ENCODE assay signal across 15 cellular contexts in genomic region chr17:76538941-76539340, GRCh38. TPM values are rescaled to one million over a fixed set of nuclear protein-coding genes. Genes with fewer than 3 reads are reported as not detected.
DNase-seq lines count a peak whose midpoint lies in the region; ATAC-seq, FAIRE-seq and TF ChIP-seq lines count a peak whose summit lies in the region.
"Had no signal": no experiment of that assay in that cellular context is flagged by ENCODE, and none has a peak within 500 bp of the region (broad histone marks: within the 10 kb centered on the region; RNA-seq: fewer than 3 reads in every experiment).

No MANE protein-coding gene starts in this region.

- intact Hi-C loops in activated naive CD4-positive, alpha-beta T cell treated with anti-CD3 and anti-CD28 coated beads for 36 hours (cut with micrococcal nuclease) = no loop called here
- intact Hi-C loops in upper lobe of right lung (cut with DNase I) = no loop called here

- DNase-seq in activated naive CD4-positive, alpha-beta T cell treated with anti-CD3 and anti-CD28 coated beads for 36 hours = no peak
- no peak for DNase-seq in H1 (ENCODE audit: low read depth in 1 of 2, low spot score in 2 of 2)
- no peak for DNase-seq in natural killer cell treated with Interleukin-12 subunit alpha and Interleukin-12 subunit beta and Interleukin-15 and Interleukin-18, amount 100 ng/mL, for 72 hours (ENCODE audit: low spot score)
- no peak for DNase-seq in upper lobe of right lung
- DNase-seq in Karpas-422 = no peak
- no peak for DNase-seq in HTR-8/SVneo (ENCODE audit: insufficient read length, low spot score)
- DNase-seq: activated CD8-positive, alpha-beta memory T cell treated with anti-CD3 and anti-CD28 coated beads, Interleukin-2, amount 50 U/mL, for 4 hours; DMS153; NCI-H1092; NCI-H510A treated with DMSO at 0.1 percent for 48 hours had no signal

- H2BK12ac ChIP-seq in H1 (ENCODE audit: low read depth, low read length) = no peak overlapping the region

- no peak for TF ChIP-seq EP300 in H1 (IDR thresholded peaks at IDR 0.05; ENCODE audit: borderline replicate concordance in 1 of 2, low read depth in 2 of 2, low read length in 2 of 2)

- H2BK20ac ChIP-seq in H1 (ENCODE audit: low read length) = no peak overlapping the region

- POLR2A ChIA-PET in H1 (lab: Charles Lee; ENCODE audit: partially characterized antibody) = interaction anchor here (3.7 to 4.0 kb wide), 2 partner anchors 9 to 20 kb away, joined by 30 to 38 read pairs; no protein-coding TSS in a partner anchor

- H3K27me3 Mint-ChIP-seq in activated naive CD4-positive, alpha-beta T cell treated with anti-CD3 and anti-CD28 coated beads, Interleukin-2, amount 50 U/mL, for 24 hours = peaks cover 19% of the 10 kb centered on the region
- H3K27me3 Mint-ChIP-seq in activated naive CD4-positive, alpha-beta T cell treated with anti-CD3 and anti-CD28 coated beads for 36 hours (ENCODE audit: low read depth) = peaks cover 25% of the 10 kb centered on the region
- H3K27me3 Mint-ChIP-seq in natural killer cell treated with Interleukin-12 subunit alpha and Interleukin-12 subunit beta and Interleukin-15 and Interleukin-18, amount 100 ng/mL, for 72 hours = peaks cover 11 to 19% of the 10 kb centered on the region in 2 donors

- H3K9me3 Mint-ChIP-seq in activated naive CD4-positive, alpha-beta T cell treated with anti-CD3 and anti-CD28 coated beads, Interleukin-2, amount 50 U/mL, for 24 hours = no peaks in the 10 kb centered on the region
- no peaks in the 10 kb centered on the region for H3K9me3 Mint-ChIP-seq in activated naive CD4-positive, alpha-beta T cell treated with anti-CD3 and anti-CD28 coated beads for 36 hours
- no peaks in the 10 kb centered on the region for H3K9me3 Mint-ChIP-seq in natural killer cell treated with Interleukin-12 subunit alpha and Interleukin-12 subunit beta and Interleukin-15 and Interleukin-18, amount 100 ng/mL, for 72 hours

- H2BK15ac ChIP-seq in H1 (ENCODE audit: low read length) = 0 out of 2 replicates have a peak overlapping the region, but pooled peaks have one; percentile 53

- CTCF ChIA-PET in activated naive CD4-positive, alpha-beta T cell treated with anti-CD3 and anti-CD28 coated beads for 36 hours (lab: Charles Lee) = no interaction called here
- CTCF ChIA-PET in H1 (lab: Charles Lee; ENCODE audit: partially characterized antibody) = interaction anchor here (1.0 to 15.6 kb wide), 6 partner anchors 10 to 345 kb away, joined by 3 to 260 read pairs (median 13); no protein-coding TSS in a partner anchor

- peaks cover 11% of the 10 kb centered on the region for H3K23me2 ChIP-seq in H1 (ENCODE audit: low read depth, low read length)

- no peaks in the 10 kb centered on the region for H3K79me2 ChIP-seq in H1 (ENCODE audit: control insufficient read depth in 1 of 2, insufficient read depth in 2 of 2, low read length in 2 of 2)
- H3K79me2 ChIP-seq in Karpas-422 (ENCODE audit: low read length) = no peaks in the 10 kb centered on the region

- H4K91ac ChIP-seq in H1 (replicated peaks; ENCODE audit: insufficient read length, low read length) = no peak overlapping the region

- no peak overlapping the region for H2AFZ ChIP-seq in H1 (ENCODE audit: low read length)
- H2AFZ ChIP-seq in Karpas-422 (ENCODE audit: low read length) = no peak overlapping the region

- no peak overlapping the region for H3K56ac ChIP-seq in H1 (replicated peaks; ENCODE audit: insufficient read length, low read depth, low read length)

- TF ChIP-seq RAD21 in H1 (IDR thresholded peaks at IDR 0.05 in 1 of 2, conservative IDR thresholded peaks at IDR 0.05 in 1 of 2; ENCODE audit: low read depth in 2 of 2, low read length in 2 of 2) = no peak

- peak overlapping the region in 1 of 2 experiments; percentile 76; a peak in 1 of 4 replicates for H3K4me2 ChIP-seq in H1 (ENCODE audit: insufficient read depth in 1 of 2, low read depth in 2 of 2, low read length in 2 of 2)
- no peak overlapping the region for H3K4me2 ChIP-seq in Karpas-422 (ENCODE audit: low read depth, low read length, poor library complexity, severe bottlenecking)

- 82% methylated on average over 3 of the region's 6 CpGs; no CpG with 5 or more reads in 1 of the 2 experiments for WGBS in H1 (ENCODE audit: extremely low coverage in 1 of 2, insufficient coverage in 1 of 2, insufficient read length in 1 of 2, insufficient replicate concordance in 2 of 2, low coverage in 1 of 2, low lambda C conversion rate in 2 of 2, missing lambda C conversion rate in 1 of 2), 2 experiments

- H3K4me1 ChIP-seq in H1 (replicated peaks in 1 of 4; ENCODE audit: control insufficient read depth in 3 of 4, insufficient read depth in 4 of 4, low read length in 3 of 4) (peaks cover 0 to 21% (median 10%) of the 10 kb centered on the region in 4 experiments; a peak in 6 of 7 replicates), upper lobe of right lung (peaks cover 37% of the 10 kb centered on the region), Karpas-422 (ENCODE audit: low read length) (peaks cover 9% of the 10 kb centered on the region)

- TF ChIP-seq CTCF in H1 (IDR thresholded peaks at IDR 0.05; ENCODE audit: control extremely low read depth in 1 of 3, insufficient read depth in 1 of 3, low read depth in 1 of 3, low read length in 3 of 3) = no peak
- no peak for TF ChIP-seq CTCF in upper lobe of right lung (IDR thresholded peaks at IDR 0.05)

- no peak overlapping the region for H2AK5ac ChIP-seq in H1 (ENCODE audit: low read depth, low read length)

- H3K23ac ChIP-seq in H1 (ENCODE audit: insufficient read length) = no peak overlapping the region

- no peak overlapping the region for H2BK120ac ChIP-seq in H1 (replicated peaks; ENCODE audit: low read depth, low read length)

- H3K14ac ChIP-seq in H1 (ENCODE audit: insufficient read length) = no peak overlapping the region

- no peak for TF ChIP-seq POLR2A in H1 (IDR thresholded peaks at IDR 0.05; ENCODE audit: control extremely low read depth in 1 of 2, low read depth in 2 of 2, low read length in 2 of 2)

- H3K27me3 ChIP-seq in H1 (replicated peaks in 1 of 4; ENCODE audit: control insufficient read depth in 3 of 4, extremely low read depth in 1 of 4, insufficient read depth in 3 of 4, low read length in 3 of 4) = peaks cover 8 to 46% (median 37%) of the 10 kb centered on the region in 4 experiments
- H3K27me3 ChIP-seq in upper lobe of right lung = peaks cover 4% of the 10 kb centered on the region
- no peaks in the 10 kb centered on the region for H3K27me3 ChIP-seq in Karpas-422 (ENCODE audit: low read length)

- H3K4me3 ChIP-seq in H1 (ENCODE audit: extremely low read depth in 1 of 4, insufficient read depth in 2 of 4, low read depth in 3 of 4, low read length in 4 of 4) (peak overlapping the region in 1 of 4 experiments; percentile 67; a peak in 2 of 8 replicates), upper lobe of right lung (peak overlapping the region; percentile 53), Karpas-422 (ENCODE audit: low read length) (no peak overlapping the region)

- H3K18ac ChIP-seq in H1 (ENCODE audit: extremely low read depth, low read length) = no peak overlapping the region

- no peak overlapping the region for H3K4ac ChIP-seq in H1 (replicated peaks; ENCODE audit: insufficient read length, low read depth, low read length)

- no peak overlapping the region for H3K27ac Mint-ChIP-seq in activated naive CD4-positive, alpha-beta T cell treated with anti-CD3 and anti-CD28 coated beads, Interleukin-2, amount 50 U/mL, for 24 hours
- H3K27ac Mint-ChIP-seq in activated naive CD4-positive, alpha-beta T cell treated with anti-CD3 and anti-CD28 coated beads for 36 hours = no peak overlapping the region
- H3K27ac Mint-ChIP-seq in natural killer cell treated with Interleukin-12 subunit alpha and Interleukin-12 subunit beta and Interleukin-15 and Interleukin-18, amount 100 ng/mL, for 72 hours = peak overlapping the region in 1 of 2 donors; percentile 51

- no peak overlapping the region for H3K9ac ChIP-seq in H1 (replicated peaks in 1 of 4; ENCODE audit: extremely low read depth in 1 of 4, low read depth in 3 of 4, low read length in 3 of 4)
- no peak overlapping the region for H3K9ac ChIP-seq in Karpas-422 (ENCODE audit: low read length)

- H3K36me3 Mint-ChIP-seq in activated naive CD4-positive, alpha-beta T cell treated with anti-CD3 and anti-CD28 coated beads, Interleukin-2, amount 50 U/mL, for 24 hours = no peaks in the 10 kb centered on the region
- no peaks in the 10 kb centered on the region for H3K36me3 Mint-ChIP-seq in activated naive CD4-positive, alpha-beta T cell treated with anti-CD3 and anti-CD28 coated beads for 36 hours (ENCODE audit: low read depth)
- H3K36me3 Mint-ChIP-seq in natural killer cell treated with Interleukin-12 subunit alpha and Interleukin-12 subunit beta and Interleukin-15 and Interleukin-18, amount 100 ng/mL, for 72 hours = no peaks in the 10 kb centered on the region

- no peak for ATAC-seq in natural killer cell treated with Interleukin-12 subunit alpha and Interleukin-12 subunit beta and Interleukin-15 and Interleukin-18, amount 100 ng/mL, for 72 hours
- ATAC-seq in upper lobe of right lung (no peak), GM21825 (IDR thresholded peaks at IDR 0.05; ENCODE audit: unreplicated experiment) (no peak)

- H2BK5ac ChIP-seq in H1 (ENCODE audit: low read depth, low read length) = no peak overlapping the region

- peaks cover 4% of the 10 kb centered on the region for H3K4me1 Mint-ChIP-seq in activated naive CD4-positive, alpha-beta T cell treated with anti-CD3 and anti-CD28 coated beads, Interleukin-2, amount 50 U/mL, for 24 hours
- no peaks in the 10 kb centered on the region for H3K4me1 Mint-ChIP-seq in activated naive CD4-positive, alpha-beta T cell treated with anti-CD3 and anti-CD28 coated beads for 36 hours (ENCODE audit: low read depth)
- peaks cover 17 to 29% of the 10 kb centered on the region in 2 donors for H3K4me1 Mint-ChIP-seq in natural killer cell treated with Interleukin-12 subunit alpha and Interleukin-12 subunit beta and Interleukin-15 and Interleukin-18, amount 100 ng/mL, for 72 hours (ENCODE audit: low read depth in 2 of 2)

- H3K4me3 Mint-ChIP-seq in activated naive CD4-positive, alpha-beta T cell treated with anti-CD3 and anti-CD28 coated beads, Interleukin-2, amount 50 U/mL, for 24 hours = peak overlapping the region; percentile 39
- H3K4me3 Mint-ChIP-seq in activated naive CD4-positive, alpha-beta T cell treated with anti-CD3 and anti-CD28 coated beads for 36 hours = no peak overlapping the region
- H3K4me3 Mint-ChIP-seq in natural killer cell treated with Interleukin-12 subunit alpha and Interleukin-12 subunit beta and Interleukin-15 and Interleukin-18, amount 100 ng/mL, for 72 hours = peak overlapping the region; percentile 38

- no peak overlapping the region for H4K5ac ChIP-seq in H1 (ENCODE audit: insufficient read length, low read depth, low read length)

- no peaks in the 10 kb centered on the region for H3K9me2 ChIP-seq in Karpas-422 (replicated peaks; ENCODE audit: insufficient read depth, low read length)

- no peak overlapping the region for H3K27ac ChIP-seq in H1 (ENCODE audit: low read depth, low read length)
- H3K27ac ChIP-seq in upper lobe of right lung = peak overlapping the region; percentile 49
- H3K27ac ChIP-seq in Karpas-422 (ENCODE audit: low read length) = no peak overlapping the region

- H4K20me1 ChIP-seq in H1 (replicated peaks in 1 of 2; ENCODE audit: control insufficient read depth in 1 of 2, insufficient read depth in 2 of 2, low read length in 2 of 2) = no peaks in the 10 kb centered on the region
- no peaks in the 10 kb centered on the region for H4K20me1 ChIP-seq in Karpas-422 (ENCODE audit: insufficient read depth, low read depth, low read length)

- no peaks in the 10 kb centered on the region for H3K79me1 ChIP-seq in H1 (ENCODE audit: low read depth, low read length)

- H3K9me3 ChIP-seq in H1 (ENCODE audit: insufficient read depth in 2 of 2, low read depth in 1 of 2, low read length in 1 of 2) (no peaks in the 10 kb centered on the region), upper lobe of right lung (no peaks in the 10 kb centered on the region), Karpas-422 (ENCODE audit: low read length) (no peaks in the 10 kb centered on the region)

- FAIRE-seq in H1 (lab: Jason Lieb, UNC) (no peak), HTR-8/SVneo (lab: Jason Lieb, UNC) (no peak)
- FAIRE-seq: A204.1 had no signal

- H3K36me3 ChIP-seq in H1 (ENCODE audit: control insufficient read depth in 2 of 4, insufficient read depth in 4 of 4, low read length in 3 of 4) = no peaks in the 10 kb centered on the region
- no peaks in the 10 kb centered on the region for H3K36me3 ChIP-seq in upper lobe of right lung
- H3K36me3 ChIP-seq in Karpas-422 (ENCODE audit: insufficient read depth, low read length) = no peaks in the 10 kb centered on the region

- no peak overlapping the region for H4K8ac ChIP-seq in H1 (ENCODE audit: extremely low read depth, insufficient read depth, low read length)

RNA-seq across cellular contexts. Expression of gene PRCD, which starts 0.9 kb away (rescaled TPM):
- not detected for total RNA-seq in activated naive CD4-positive, alpha-beta T cell treated with anti-CD3 and anti-CD28 coated beads for 36 hours
- 1.4 and 2.1 TPM in 2 replicates for total RNA-seq in H1 (2021; fragmentation: NEBNext Ultra II Directional; extraction: Animal tissue kit (Norgen Biotek cat#: 25700))
- 0.77 and 1.1 TPM in 2 replicates for polyA plus RNA-seq in H1 (2011; rRNA removed)
- polyA plus RNA-seq in H1 (2011; cell fraction: cytosol; rRNA removed) = 1.4 TPM
- polyA plus RNA-seq in H1 (2011; cell fraction: nucleus; rRNA removed) = 3.1 TPM
- 1.1 to 1.6 TPM (median 1.5 TPM) in 4 replicates for polyA plus RNA-seq in H1 (2012, experiment 1 of 2)
- polyA plus RNA-seq in H1 (2012, experiment 2 of 2) = 2.3 TPM
- polyA plus RNA-seq in H1 (2013, experiment 1 of 2) = 2.0 TPM
- polyA plus RNA-seq in H1 (2013, experiment 2 of 2) = 1.5 TPM
- 0.12 and 0.22 TPM in 2 replicates for polyA minus RNA-seq in H1 (2011; rRNA and poly(A)+ RNA removed)
- polyA minus RNA-seq in H1 (2011; cell fraction: cytosol; rRNA and poly(A)+ RNA removed) = not detected
- polyA minus RNA-seq in H1 (2011; cell fraction: nucleus; rRNA and poly(A)+ RNA removed) = 3.5 TPM
- total RNA-seq in natural killer cell treated with Interleukin-12 subunit alpha and Interleukin-12 subunit beta and Interleukin-15 and Interleukin-18, amount 100 ng/mL, for 72 hours = under 1 TPM in 1 of 2 donors, not detected in 1; 0.78 TPM
- 7.7 TPM for total RNA-seq in upper lobe of right lung
- 0.37 and 0.69 TPM in 2 replicates for total RNA-seq in Karpas-422 (2014; rRNA removed; shearing (Covaris generic); ENCODE audit: low replicate concordance)
- total RNA-seq: H4 had no signal

RNA-seq across cellular contexts. Expression of gene CYGB, which starts 1.4 kb away (rescaled TPM):
- total RNA-seq in activated naive CD4-positive, alpha-beta T cell treated with anti-CD3 and anti-CD28 coated beads for 36 hours = not detected
- total RNA-seq in H1 (2021; fragmentation: NEBNext Ultra II Directional; extraction: Animal tissue kit (Norgen Biotek cat#: 25700)) = 3.7 and 4.0 TPM in 2 replicates
- 2.7 and 3.3 TPM in 2 replicates for polyA plus RNA-seq in H1 (2011; rRNA removed)
- 1.7 TPM for polyA plus RNA-seq in H1 (2011; cell fraction: cytosol; rRNA removed)
- 1.7 TPM for polyA plus RNA-seq in H1 (2011; cell fraction: nucleus; rRNA removed)
- polyA plus RNA-seq in H1 (2012, experiment 1 of 2) = 1.4 to 3.4 TPM (median 2.9 TPM) in 4 replicates
- 4.0 TPM for polyA plus RNA-seq in H1 (2012, experiment 2 of 2)
- polyA plus RNA-seq in H1 (2013, experiment 1 of 2) = 2.8 TPM
- 2.8 TPM for polyA plus RNA-seq in H1 (2013, experiment 2 of 2)
- polyA minus RNA-seq in H1 (2011; rRNA and poly(A)+ RNA removed) = 0.19 and 1.4 TPM in 2 replicates
- 0.66 TPM for polyA minus RNA-seq in H1 (2011; cell fraction: cytosol; rRNA and poly(A)+ RNA removed)
- 0.80 TPM for polyA minus RNA-seq in H1 (2011; cell fraction: nucleus; rRNA and poly(A)+ RNA removed)
- total RNA-seq in natural killer cell treated with Interleukin-12 subunit alpha and Interleukin-12 subunit beta and Interleukin-15 and Interleukin-18, amount 100 ng/mL, for 72 hours = 1 to 10 TPM; 1.0 to 2.9 TPM
- total RNA-seq in upper lobe of right lung = 34.3 TPM
- 0.07 TPM in 1 of 2 replicates, not detected in the other for total RNA-seq in Karpas-422 (2014; rRNA removed; shearing (Covaris generic); ENCODE audit: low replicate concordance)

RNA-seq across cellular contexts. Expression of gene RHBDF2, which starts 37.7 kb away (rescaled TPM):
- total RNA-seq in activated naive CD4-positive, alpha-beta T cell treated with anti-CD3 and anti-CD28 coated beads for 36 hours = 10 to 100 TPM; 13.3 to 13.4 TPM
- total RNA-seq in H1 (2021; fragmentation: NEBNext Ultra II Directional; extraction: Animal tissue kit (Norgen Biotek cat#: 25700)) = 25.9 and 26.2 TPM in 2 replicates
- polyA plus RNA-seq in H1 (2011; rRNA removed) = 21.2 and 27.9 TPM in 2 replicates
- 15.5 TPM for polyA plus RNA-seq in H1 (2011; cell fraction: cytosol; rRNA removed)
- polyA plus RNA-seq in H1 (2011; cell fraction: nucleus; rRNA removed) = 46.6 TPM
- 16.4 to 25.4 TPM (median 22.4 TPM) in 4 replicates for polyA plus RNA-seq in H1 (2012, experiment 1 of 2)
- polyA plus RNA-seq in H1 (2012, experiment 2 of 2) = 15.6 TPM
- 30.8 TPM for polyA plus RNA-seq in H1 (2013, experiment 1 of 2)
- 30.3 TPM for polyA plus RNA-seq in H1 (2013, experiment 2 of 2)
- polyA minus RNA-seq in H1 (2011; rRNA and poly(A)+ RNA removed) = 12.5 and 16.5 TPM in 2 replicates
- polyA minus RNA-seq in H1 (2011; cell fraction: cytosol; rRNA and poly(A)+ RNA removed) = 16.4 TPM
- 22.9 TPM for polyA minus RNA-seq in H1 (2011; cell fraction: nucleus; rRNA and poly(A)+ RNA removed)
- 100 to 1,000 TPM; 156 to 234 TPM for total RNA-seq in natural killer cell treated with Interleukin-12 subunit alpha and Interleukin-12 subunit beta and Interleukin-15 and Interleukin-18, amount 100 ng/mL, for 72 hours
- 46.4 TPM for total RNA-seq in upper lobe of right lung
- 5.1 and 5.4 TPM in 2 replicates for total RNA-seq in Karpas-422 (2014; rRNA removed; shearing (Covaris generic); ENCODE audit: low replicate concordance)

RNA-seq across cellular contexts. Expression of gene ST6GALNAC2, which starts 46.7 kb away (rescaled TPM):
- total RNA-seq in activated naive CD4-positive, alpha-beta T cell treated with anti-CD3 and anti-CD28 coated beads for 36 hours = not detected
- not detected in 2 replicates for total RNA-seq in H1 (2021; fragmentation: NEBNext Ultra II Directional; extraction: Animal tissue kit (Norgen Biotek cat#: 25700))
- 0.09 TPM in 1 of 2 replicates, not detected in the other for polyA plus RNA-seq in H1 (2011; rRNA removed)
- not detected for polyA plus RNA-seq in H1 (2011; cell fraction: cytosol; rRNA removed)
- polyA plus RNA-seq in H1 (2011; cell fraction: nucleus; rRNA removed) = not detected
- polyA plus RNA-seq in H1 (2012, experiment 1 of 2) = not detected in 4 replicates
- polyA plus RNA-seq in H1 (2012, experiment 2 of 2) = not detected
- not detected for polyA plus RNA-seq in H1 (2013, experiment 1 of 2)
- not detected for polyA plus RNA-seq in H1 (2013, experiment 2 of 2)
- polyA minus RNA-seq in H1 (2011; rRNA and poly(A)+ RNA removed) = not detected in 2 replicates
- not detected for polyA minus RNA-seq in H1 (2011; cell fraction: cytosol; rRNA and poly(A)+ RNA removed)
- polyA minus RNA-seq in H1 (2011; cell fraction: nucleus; rRNA and poly(A)+ RNA removed) = not detected
- under 1 TPM in 1 of 2 donors, not detected in 1; 0.62 TPM for total RNA-seq in natural killer cell treated with Interleukin-12 subunit alpha and Interleukin-12 subunit beta and Interleukin-15 and Interleukin-18, amount 100 ng/mL, for 72 hours
- 24.5 TPM for total RNA-seq in upper lobe of right lung
- total RNA-seq in Karpas-422 (2014; rRNA removed; shearing (Covaris generic); ENCODE audit: low replicate concordance) = not detected in 2 replicates
- total RNA-seq: temporal lobe had no signal
